ENCODE assay signal across 14 cellular contexts in genomic region chr6:30619561-30619960, GRCh38. TPM values are rescaled to one million over a fixed set of nuclear protein-coding genes. Genes with fewer than 3 reads are reported as not detected.
A peak's percentile ranks its signal among the peaks of the same experiment; 100 is the strongest.
DNase-seq lines count a peak whose midpoint lies in the region; ATAC-seq and TF ChIP-seq lines count a peak whose summit lies in the region.
"Had no signal": no experiment of that assay in that cellular context is flagged by ENCODE, and none has a peak within 500 bp of the region (broad histone marks: within the 10 kb centered on the region; RNA-seq: fewer than 3 reads in every experiment).

No MANE protein-coding gene starts in this region.

- intact Hi-C loops in left ventricle myocardium inferior (cut with micrococcal nuclease), result no loop called here
- intact Hi-C loops in Right ventricle myocardium inferior (cut with DNase I), result loop anchor here (5.0 kb wide), 1 partner anchor 53 kb away; the partner anchor contains the start of gene DHX16

- ATAC-seq in Right ventricle myocardium inferior, result no peak
- ATAC-seq: activated CD4-positive, CD25-positive, alpha-beta regulatory T cell treated with anti-CD3 and anti-CD28 coated beads, Interleukin-2, amount 50 U/mL, for 24 hours; SK-N-SH treated with all-trans-retinoic acid at 6 μM for 48 hours had no signal

- no peaks in the 10 kb centered on the region for H3K27me3 ChIP-seq in left ventricle myocardium inferior (ENCODE audit: low read depth)
- H3K27me3 ChIP-seq: adrenal gland, MG63 had no signal

- POLR2A ChIA-PET in activated CD4-positive, alpha-beta memory T cell treated with anti-CD3 and anti-CD28 coated beads, Interleukin-2, amount 10 ng/mL, durations not matched to agents 7 days and 5 days (lab: Charles Lee), result interaction anchor here (2.2 to 3.0 kb wide), 6 partner anchors 27 to 118 kb away, joined by 9 to 53 read pairs (median 20); partner anchors contain the start of genes C6orf136, DHX16 and TUBB

- no peaks in the 10 kb centered on the region for H3K27me3 Mint-ChIP-seq in activated CD4-positive, alpha-beta memory T cell treated with anti-CD3 and anti-CD28 coated beads, Interleukin-2, amount 10 ng/mL, durations not matched to agents 7 days and 5 days
- peaks cover 29 to 31% (median 31%) of the 10 kb centered on the region in 3 donors for H3K27me3 Mint-ChIP-seq in immature natural killer cell (ENCODE audit: low read depth in 3 of 3)
- peaks cover 21% of the 10 kb centered on the region for H3K27me3 Mint-ChIP-seq in type B pancreatic cell

- no peaks in the 10 kb centered on the region for H3K9me3 Mint-ChIP-seq in activated CD4-positive, alpha-beta memory T cell treated with anti-CD3 and anti-CD28 coated beads, Interleukin-2, amount 10 ng/mL, durations not matched to agents 7 days and 5 days
- peaks cover 0 to 9% (median 2%) of the 10 kb centered on the region in 6 donors for H3K9me3 Mint-ChIP-seq in immature natural killer cell
- H3K9me3 Mint-ChIP-seq in type B pancreatic cell, result no peaks in the 10 kb centered on the region

- peaks cover 63% of the 10 kb centered on the region for H3K36me3 Mint-ChIP-seq in activated CD4-positive, alpha-beta memory T cell treated with anti-CD3 and anti-CD28 coated beads, Interleukin-2, amount 10 ng/mL, durations not matched to agents 7 days and 5 days (ENCODE audit: low read depth)
- H3K36me3 Mint-ChIP-seq in immature natural killer cell, result peaks cover 24 to 31% (median 29%) of the 10 kb centered on the region in 3 donors
- H3K36me3 Mint-ChIP-seq in type B pancreatic cell, result peaks cover 28% of the 10 kb centered on the region

- no peak for DNase-seq in left ventricle myocardium inferior
- no peak for DNase-seq in Right ventricle myocardium inferior (ENCODE audit: missing footprints)
- DNase-seq in activated CD4-positive, alpha-beta memory T cell treated with anti-CD3 and anti-CD28 coated beads, Interleukin-2, amount 10 ng/mL, durations not matched to agents 7 days and 5 days, result no peak
- DNase-seq in immature natural killer cell, result no peak
- no peak for DNase-seq in type B pancreatic cell (ENCODE audit: extremely low spot score, unreplicated experiment)
- no peak for DNase-seq in SIG-M5 treated with dmso at 0.1 percent for 504 hours (lab: John Stamatoyannopoulos, UW; ENCODE audit: unreplicated experiment)
- no peak for DNase-seq in NCI-H1092 (lab: John Stamatoyannopoulos, UW)
- DNase-seq in NCI-H526 (lab: John Stamatoyannopoulos, UW), result no peak
- DNase-seq: mesendoderm; MG63; stimulated activated naive CD4-positive, alpha-beta T cell had no signal

- no peaks in the 10 kb centered on the region for H3K9me3 ChIP-seq in left ventricle myocardium inferior (replicated peaks)
- H3K9me3 ChIP-seq: adrenal gland, MG63 had no signal

- H3K4me1 ChIP-seq in left ventricle myocardium inferior, result peaks cover 38% of the 10 kb centered on the region

- peak overlapping the region; percentile 91 for H3K4me3 Mint-ChIP-seq in activated CD4-positive, alpha-beta memory T cell treated with anti-CD3 and anti-CD28 coated beads, Interleukin-2, amount 10 ng/mL, durations not matched to agents 7 days and 5 days
- H3K4me3 Mint-ChIP-seq in immature natural killer cell, result peak overlapping the region in 3 of 5 donors; percentile 99 to 100 (median 99)
- H3K4me3 Mint-ChIP-seq in type B pancreatic cell, result peak overlapping the region; percentile 95

- no peak for TF ChIP-seq CTCF in left ventricle myocardium inferior (IDR thresholded peaks at IDR 0.05; ENCODE audit: borderline replicate concordance)
- no peak for TF ChIP-seq CTCF in type B pancreatic cell (conservative IDR thresholded peaks at IDR 0.05)

- no peak overlapping the region for H3K27ac ChIP-seq in left ventricle myocardium inferior (replicated peaks)

- peaks cover 21% of the 10 kb centered on the region for H3K4me1 Mint-ChIP-seq in activated CD4-positive, alpha-beta memory T cell treated with anti-CD3 and anti-CD28 coated beads, Interleukin-2, amount 10 ng/mL, durations not matched to agents 7 days and 5 days
- H3K4me1 Mint-ChIP-seq in immature natural killer cell (peaks cover 22 to 23% of the 10 kb centered on the region in 2 donors), type B pancreatic cell (ENCODE audit: unreplicated experiment) (peaks cover 14% of the 10 kb centered on the region)

- peak overlapping the region; percentile 96 for H3K27ac Mint-ChIP-seq in activated CD4-positive, alpha-beta memory T cell treated with anti-CD3 and anti-CD28 coated beads, Interleukin-2, amount 10 ng/mL, durations not matched to agents 7 days and 5 days
- H3K27ac Mint-ChIP-seq in immature natural killer cell (peak overlapping the region in 4 of 6 donors; percentile 100), type B pancreatic cell (peak overlapping the region; percentile 100)

- peaks cover 69% of the 10 kb centered on the region for H3K36me3 ChIP-seq in left ventricle myocardium inferior

- CTCF ChIA-PET in activated CD4-positive, alpha-beta memory T cell treated with anti-CD3 and anti-CD28 coated beads, Interleukin-2, amount 10 ng/mL, durations not matched to agents 7 days and 5 days (lab: Charles Lee), result interaction anchor here (2.5 kb wide), 1 partner anchor 111 kb away, joined by 23 read pairs; no protein-coding TSS in a partner anchor

- H3K4me3 ChIP-seq in left ventricle myocardium inferior, result peak overlapping the region; percentile 94

RNA-seq across cellular contexts. Expression of gene MRPS18B, which starts 1.9 kb away (rescaled TPM):
- 119 TPM for total RNA-seq in left ventricle myocardium inferior
- total RNA-seq in Right ventricle myocardium inferior, result 129 TPM
- 10 to 100 TPM; 42.4 to 42.8 TPM for total RNA-seq in activated CD4-positive, alpha-beta memory T cell treated with anti-CD3 and anti-CD28 coated beads, Interleukin-2, amount 10 ng/mL, durations not matched to agents 7 days and 5 days
- 100 to 1,000 TPM in 2 of 3 donors, 10 to 100 TPM in 1; 86.6 to 114 (median 102) TPM for polyA plus RNA-seq in immature natural killer cell
- 39.8 and 45.3 TPM in 2 replicates for total RNA-seq in type B pancreatic cell (ENCODE audit: low replicate concordance)

RNA-seq across cellular contexts. Expression of gene PPP1R10, which starts 2.5 kb away (rescaled TPM):
- total RNA-seq in left ventricle myocardium inferior (31.5 TPM), Right ventricle myocardium inferior (33.5 TPM), type B pancreatic cell (ENCODE audit: low replicate concordance) (84.3 and 116 TPM in 2 replicates)
- total RNA-seq in activated CD4-positive, alpha-beta memory T cell treated with anti-CD3 and anti-CD28 coated beads, Interleukin-2, amount 10 ng/mL, durations not matched to agents 7 days and 5 days, result 100 to 1,000 TPM in 1 of 2 experiments, 10 to 100 TPM in 1; 96.1 to 103 TPM
- polyA plus RNA-seq in immature natural killer cell, result 10 to 100 TPM in 2 of 3 donors, 1 to 10 TPM in 1; 5.5 to 30.0 (median 12.9) TPM

RNA-seq across cellular contexts. Expression of gene ATAT1, which starts 7.1 kb away (rescaled TPM):
- 2.7 TPM for total RNA-seq in left ventricle myocardium inferior
- total RNA-seq in Right ventricle myocardium inferior, result 1.9 TPM
- 1 to 10 TPM; 6.3 to 8.0 TPM for total RNA-seq in activated CD4-positive, alpha-beta memory T cell treated with anti-CD3 and anti-CD28 coated beads, Interleukin-2, amount 10 ng/mL, durations not matched to agents 7 days and 5 days
- polyA plus RNA-seq in immature natural killer cell, result 1 to 10 TPM in 1 of 3 donors, under 1 TPM in 1, not detected in 1; 0.43 to 3.1 TPM
- total RNA-seq in type B pancreatic cell (ENCODE audit: low replicate concordance), result 23.1 and 47.0 TPM in 2 replicates

RNA-seq across cellular contexts. Expression of gene C6orf136, which starts 27.4 kb away (rescaled TPM):
- total RNA-seq in left ventricle myocardium inferior (57.3 TPM), Right ventricle myocardium inferior (54.1 TPM), type B pancreatic cell (ENCODE audit: low replicate concordance) (16.0 and 27.1 TPM in 2 replicates)
- total RNA-seq in activated CD4-positive, alpha-beta memory T cell treated with anti-CD3 and anti-CD28 coated beads, Interleukin-2, amount 10 ng/mL, durations not matched to agents 7 days and 5 days, result 10 to 100 TPM; 21.7 to 24.4 TPM
- 10 to 100 TPM in 1 of 3 donors, 1 to 10 TPM in 2; 4.3 to 16.5 (median 9.8) TPM for polyA plus RNA-seq in immature natural killer cell

RNA-seq across cellular contexts. Expression of gene ABCF1, which starts 48.3 kb away (rescaled TPM):
- total RNA-seq in left ventricle myocardium inferior (38.8 TPM), Right ventricle myocardium inferior (39.5 TPM), type B pancreatic cell (ENCODE audit: low replicate concordance) (64.2 and 69.2 TPM in 2 replicates)
- total RNA-seq in activated CD4-positive, alpha-beta memory T cell treated with anti-CD3 and anti-CD28 coated beads, Interleukin-2, amount 10 ng/mL, durations not matched to agents 7 days and 5 days, result 10 to 100 TPM; 64.3 to 65.2 TPM
- polyA plus RNA-seq in immature natural killer cell, result 10 to 100 TPM in 2 of 3 donors, 1 to 10 TPM in 1; 4.3 to 50.1 (median 15.2) TPM
